1 cellular context compared by ENCODE assay signal in genomic region chr1:51433269-51433971, GRCh38.
TF ChIP-seq lines count a peak whose summit lies in the region.

No MANE protein-coding gene starts in this region.

TF ChIP-seq in K562, 482 proteins besides CTCF, POLR2A, EP300 and RAD21 (continued from another document and continues in another):
- TF ChIP-seq STAT6 (CRISPR knock-in tag; IDR thresholded peaks at IDR 0.05), result no peak
- peak; percentile 87 for TF ChIP-seq ADNP (tag; IDR thresholded peaks at IDR 0.05)
- no peak for TF ChIP-seq COPS2 (conservative IDR thresholded peaks at IDR 0.05)
- TF ChIP-seq CXXC5 (CRISPR knock-in tag; IDR thresholded peaks at IDR 0.05), result peak; percentile 8; the same call in 1 of the 2 replicates
- no peak for TF ChIP-seq TOE1 (IDR thresholded peaks at IDR 0.05; ENCODE audit: borderline replicate concordance)
- TF ChIP-seq TOE1 (CRISPR knock-in tag; IDR thresholded peaks at IDR 0.05; ENCODE audit: borderline replicate concordance, low read depth), result no peak
- 0 out of 2 replicates have a peak, but pooled peaks have one; percentile 52 for TF ChIP-seq ZNF311 (CRISPR knock-in tag; IDR thresholded peaks at IDR 0.05)
- no peak for TF ChIP-seq HBP1 (CRISPR knock-in tag; IDR thresholded peaks at IDR 0.05)
- no peak for TF ChIP-seq BRCA1 (IDR thresholded peaks at IDR 0.05)
- TF ChIP-seq BRCA1 (CRISPR knock-in tag; IDR thresholded peaks at IDR 0.05), result no peak
- TF ChIP-seq RBM34 (IDR thresholded peaks at IDR 0.05; ENCODE audit: borderline replicate concordance, insufficient read depth, low read length), result no peak
- TF ChIP-seq E2F4 (CRISPR knock-in tag; IDR thresholded peaks at IDR 0.05; ENCODE audit: low read depth), result no peak
- TF ChIP-seq LCOR (CRISPR knock-in tag; IDR thresholded peaks at IDR 0.05), result no peak
- TF ChIP-seq CCAR2 (IDR thresholded peaks at IDR 0.05; ENCODE audit: low read depth, low read length), result no peak
- TF ChIP-seq HEY1 (CRISPR knock-in tag; IDR thresholded peaks at IDR 0.05; ENCODE audit: borderline replicate concordance), result no peak
- TF ChIP-seq RBM25 (IDR thresholded peaks at IDR 0.05; ENCODE audit: low read depth, low read length, severe bottlenecking), result peak; percentile 98
- no peak for TF ChIP-seq ERF (CRISPR knock-in tag; IDR thresholded peaks at IDR 0.05)
- TF ChIP-seq E2F3 (CRISPR knock-in tag; IDR thresholded peaks at IDR 0.05), result no peak
- no peak for TF ChIP-seq PATZ1 (CRISPR knock-in tag; IDR thresholded peaks at IDR 0.05; ENCODE audit: borderline replicate concordance)
- no peak for TF ChIP-seq ARID3B (CRISPR knock-in tag; IDR thresholded peaks at IDR 0.05; ENCODE audit: borderline replicate concordance)
- no peak for TF ChIP-seq FOXJ2 (tag; IDR thresholded peaks at IDR 0.05)
- TF ChIP-seq ARID1B (IDR thresholded peaks at IDR 0.05), result peak; percentile 21; the same call in 1 of the 2 replicates
- no peak for TF ChIP-seq ZNF75A (CRISPR knock-in tag; IDR thresholded peaks at IDR 0.05)
- peak; percentile 81 for TF ChIP-seq GABPA (tag; conservative IDR thresholded peaks at IDR 0.05; ENCODE audit: low read depth)
- no peak for TF ChIP-seq JUND (IDR thresholded peaks at IDR 0.05; ENCODE audit: borderline replicate concordance, low read depth, low read length)
- no peak for TF ChIP-seq JUND (tag; IDR thresholded peaks at IDR 0.05; ENCODE audit: borderline replicate concordance, low read depth, low read length)
- TF ChIP-seq ELK1 (CRISPR knock-in tag; IDR thresholded peaks at IDR 0.05), result no peak
- no peak for TF ChIP-seq C11orf30 (IDR thresholded peaks at IDR 0.05; ENCODE audit: low read depth)
- no peak for TF ChIP-seq CBX8 (IDR thresholded peaks at IDR 0.05; ENCODE audit: borderline replicate concordance, extremely low read depth, low read depth, low read length, poor library complexity, severe bottlenecking)
- TF ChIP-seq E2F1 (CRISPR knock-in tag; IDR thresholded peaks at IDR 0.05), result no peak
- TF ChIP-seq CEBPZ (IDR thresholded peaks at IDR 0.05; ENCODE audit: borderline replicate concordance, low read depth, low read length), result no peak
- TF ChIP-seq PHF21A (IDR thresholded peaks at IDR 0.05; ENCODE audit: borderline replicate concordance, low read depth), result no peak
- TF ChIP-seq BRD9 (IDR thresholded peaks at IDR 0.05; ENCODE audit: low read depth, partially characterized antibody), result no peak
- peak; percentile 43; the same call in 1 of the 2 replicates for TF ChIP-seq ELF1 (tag; IDR thresholded peaks at IDR 0.05)
- no peak for TF ChIP-seq ZBTB9 (CRISPR knock-in tag; IDR thresholded peaks at IDR 0.05)
- TF ChIP-seq TFAP4 (CRISPR knock-in tag; IDR thresholded peaks at IDR 0.05; ENCODE audit: borderline replicate concordance), result no peak
- peak; percentile 89 for TF ChIP-seq BCOR (IDR thresholded peaks at IDR 0.05)
- no peak for TF ChIP-seq CTCFL (IDR thresholded peaks at IDR 0.05; ENCODE audit: borderline replicate concordance, insufficient read depth, low read depth, low read length, poor library complexity, severe bottlenecking)
- TF ChIP-seq ZFPM2 (CRISPR knock-in tag; IDR thresholded peaks at IDR 0.05), result peak; percentile 26; the same call in 1 of the 2 replicates
- no peak for TF ChIP-seq FOXM1 (IDR thresholded peaks at IDR 0.05; ENCODE audit: low read depth)
- TF ChIP-seq FOXM1 (CRISPR knock-in tag; IDR thresholded peaks at IDR 0.05; ENCODE audit: low read depth), result no peak
- TF ChIP-seq ZNF24 (IDR thresholded peaks at IDR 0.05), result 0 out of 2 replicates have a peak, but pooled peaks have one; percentile 28
- TF ChIP-seq ZNF324 (CRISPR knock-in tag; IDR thresholded peaks at IDR 0.05), result no peak
- no peak for TF ChIP-seq WHSC1 (IDR thresholded peaks at IDR 0.05; ENCODE audit: low read length)
- TF ChIP-seq EP400 (IDR thresholded peaks at IDR 0.05), result no peak
- no peak for TF ChIP-seq ZNF143 (CRISPR knock-in tag; IDR thresholded peaks at IDR 0.05)
- TF ChIP-seq HMG20B (CRISPR knock-in tag; IDR thresholded peaks at IDR 0.05), result no peak
- TF ChIP-seq ZNF12 (CRISPR knock-in tag; IDR thresholded peaks at IDR 0.05), result no peak
